8 cellular contexts compared by ENCODE assay signal in genomic region chr13:91643394-91643793, GRCh38.
"Had no signal": no experiment of that assay in that cellular context is flagged by ENCODE, and none has a peak within 500 bp of the region (broad histone marks: within the 10 kb centered on the region; RNA-seq: fewer than 3 reads in every experiment).

No MANE protein-coding gene starts in this region.

- FAIRE-seq: G401.6, GM12878, GM12891, GM12892, GM18507, GM19239 had no signal

- ATAC-seq: GM12878 had no signal

- DNase-seq: GDM1, GF-D8 had no signal

- H3K4me3 ChIP-seq: GM12878 had no signal
